Comparison of ENCODE assay signal across 9 cellular contexts in the genomic region with DNA sequence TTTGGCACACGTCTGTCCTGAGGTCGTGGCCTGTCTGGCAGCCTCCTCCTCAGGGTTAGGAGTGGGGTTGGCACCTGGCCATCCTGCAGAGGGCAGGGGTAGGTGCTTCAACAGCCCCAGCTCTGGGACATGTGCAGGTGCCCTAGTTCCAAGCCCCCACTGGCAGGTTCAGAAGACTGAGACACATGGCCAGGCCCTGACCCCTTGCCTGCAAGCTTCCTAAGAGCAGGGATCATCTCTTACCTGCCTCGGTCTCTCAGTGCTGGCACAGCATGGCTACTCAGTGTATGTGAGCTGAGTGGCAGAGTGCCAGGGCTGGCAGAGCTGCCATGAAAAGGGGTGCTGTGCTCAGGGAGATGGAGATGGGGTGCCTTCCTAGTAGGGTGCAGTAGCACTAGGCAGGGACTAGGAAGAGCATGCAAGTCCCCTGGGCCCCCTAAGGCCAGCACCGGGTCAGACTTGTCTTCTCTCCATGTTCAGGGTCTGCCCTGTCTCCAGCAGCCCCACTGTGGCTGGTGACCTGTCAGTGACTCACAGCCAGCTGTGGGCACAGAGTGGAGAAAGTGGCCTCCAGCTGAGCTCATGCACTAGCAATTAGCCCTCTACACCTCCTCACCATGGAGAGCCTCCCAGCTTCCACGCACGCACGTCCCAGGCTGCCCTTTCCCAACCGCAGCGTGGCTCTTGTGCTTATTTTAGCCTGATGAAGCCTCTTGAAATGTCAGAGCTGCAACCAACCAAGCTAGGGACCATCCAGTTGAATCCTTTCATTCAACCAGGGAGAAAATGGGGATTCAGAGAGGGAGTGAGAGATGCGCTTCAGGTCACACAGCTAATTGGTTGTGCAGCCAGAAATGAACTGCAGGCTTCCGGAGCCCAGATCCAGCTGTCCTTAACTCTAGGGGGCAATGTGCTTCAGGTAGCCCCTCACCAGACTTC.
DNase-seq lines count a peak whose midpoint lies in the region; ATAC-seq and TF ChIP-seq lines count a peak whose summit lies in the region.
"Had no signal": no experiment of that assay in that cellular context is flagged by ENCODE, and none has a peak within 500 bp of the region (broad histone marks: within the 10 kb centered on the region; RNA-seq: fewer than 3 reads in every experiment).

No MANE protein-coding gene starts in this region.

- H3K9me3 ChIP-seq in heart right ventricle (peaks cover 0 to 13% (median 0%) of the 10 kb centered on the region in 11 donors), aorta (ENCODE audit: control insufficient read depth, low read length) (no peaks in the 10 kb centered on the region)

- no peaks in the 10 kb centered on the region for H3K36me3 Mint-ChIP-seq in activated T-helper 1 cell treated with anti-CD3 and anti-CD28 coated beads, Interleukin-12 subunit alpha, Interleukin-12 subunit beta, Interleukin-2, Interleukin-4 antibody, amounts not matched to agents 30 ng/mL and 10 ng/mL and 1 ng/mL, durations not matched to agents 14 hours and 24 hours and 36 hours (ENCODE audit: low read depth)

- H3K27me3 ChIP-seq in heart right ventricle = peaks cover 0 to 16% (median 0%) of the 10 kb centered on the region in 7 donors
- no peaks in the 10 kb centered on the region for H3K27me3 ChIP-seq in aorta (ENCODE audit: control insufficient read depth in 1 of 2, insufficient read depth in 2 of 2, low read length in 1 of 2)

- no peaks in the 10 kb centered on the region for H3K9me3 Mint-ChIP-seq in activated T-helper 1 cell treated with anti-CD3 and anti-CD28 coated beads, Interleukin-12 subunit alpha, Interleukin-12 subunit beta, Interleukin-2, Interleukin-4 antibody, amounts not matched to agents 30 ng/mL and 10 ng/mL and 1 ng/mL, durations not matched to agents 14 hours and 24 hours and 36 hours

- intact Hi-C loops in heart right ventricle (cut with DNase I) = loop anchor here in 3 of 10 donors (2.0 to 10.0 kb wide), 3 partner anchors 20 to 64 kb away; no protein-coding TSS in a partner anchor
- intact Hi-C loops in aorta (cut with DNase I) = loop anchor here in 1 of 2 donors (1.0 kb wide), 1 partner anchor 15 kb away; no protein-coding TSS in a partner anchor
- intact Hi-C loops in activated T-helper 1 cell treated with anti-CD3 and anti-CD28 coated beads, Interleukin-12 subunit alpha, Interleukin-12 subunit beta, Interleukin-2, Interleukin-4 antibody, amounts not matched to agents 30 ng/mL and 10 ng/mL and 1 ng/mL, durations not matched to agents 14 hours and 24 hours and 36 hours (cut with micrococcal nuclease) = no loop called here

- no peak for TF ChIP-seq CTCF in heart right ventricle (IDR thresholded peaks at IDR 0.05)

- ATAC-seq in heart right ventricle (peak; percentile 51 to 94 (median 87)), aorta (ENCODE audit: low FRiP score) (no peak), GM21529 (IDR thresholded peaks at IDR 0.05; ENCODE audit: unreplicated experiment) (no peak)

- peaks cover 20% of the 10 kb centered on the region for H3K27me3 Mint-ChIP-seq in activated T-helper 1 cell treated with anti-CD3 and anti-CD28 coated beads, Interleukin-12 subunit alpha, Interleukin-12 subunit beta, Interleukin-2, Interleukin-4 antibody, amounts not matched to agents 30 ng/mL and 10 ng/mL and 1 ng/mL, durations not matched to agents 14 hours and 24 hours and 36 hours (ENCODE audit: insufficient read depth)

- WGBS in heart right ventricle, 2 donors = 47 to 58% methylated on average over 11 of the region's 11 CpGs
- 79 to 80% methylated on average over 11 of the region's 11 CpGs for WGBS in aorta, 2 donors

- H3K4me3 Mint-ChIP-seq in activated T-helper 1 cell treated with anti-CD3 and anti-CD28 coated beads, Interleukin-12 subunit alpha, Interleukin-12 subunit beta, Interleukin-2, Interleukin-4 antibody, amounts not matched to agents 30 ng/mL and 10 ng/mL and 1 ng/mL, durations not matched to agents 14 hours and 24 hours and 36 hours = no peak overlapping the region

- H3K4me1 ChIP-seq in heart right ventricle (peaks cover 0 to 42% (median 19%) of the 10 kb centered on the region in 9 donors), aorta (ENCODE audit: control insufficient read depth in 1 of 2, insufficient read depth in 2 of 2, low read length in 2 of 2) (no peaks in the 10 kb centered on the region)

- peak; percentile 11 for DNase-seq in stimulated activated CD4-positive, alpha-beta T cell treated with anti-CD3 and anti-CD28 coated beads, Interleukin-15, amount 100 ng/mL, for 24 hours
- no peak for DNase-seq in stimulated activated CD4-positive, alpha-beta T cell treated with anti-CD3 and anti-CD28 coated beads, Interleukin-1b, Interleukin-23, amount 100 ng/mL, for 48 hours
- peak; percentile 59 to 80 for DNase-seq in SW 1271 (lab: John Stamatoyannopoulos, UW)
- peak; percentile 51 to 58 for DNase-seq in heart right ventricle
- peak; percentile 56 to 72 for DNase-seq in aorta
- DNase-seq in activated T-helper 1 cell treated with anti-CD3 and anti-CD28 coated beads, Interleukin-12 subunit alpha, Interleukin-12 subunit beta, Interleukin-2, Interleukin-4 antibody, amounts not matched to agents 30 ng/mL and 10 ng/mL and 1 ng/mL, durations not matched to agents 14 hours and 24 hours and 36 hours (ENCODE audit: low spot score) = no peak
- no peak for DNase-seq in D341Med (ENCODE audit: low spot score)
- DNase-seq: NCI-H748 treated with DMSO at 0.1 percent for 48 hours had no signal

- H3K27ac ChIP-seq in heart right ventricle (peak overlapping the region in 9 of 10 donors; percentile 59 to 92 (median 82)), aorta (ENCODE audit: low read depth in 1 of 2, low read length in 2 of 2) (no peak overlapping the region)

- H3K4me3 ChIP-seq in heart right ventricle (peak overlapping the region in 1 of 10 donors; percentile 3), aorta (ENCODE audit: low read length in 2 of 2) (no peak overlapping the region)

- H3K36me3 ChIP-seq in heart right ventricle (no peaks in the 10 kb centered on the region), aorta (ENCODE audit: control insufficient read depth in 1 of 2, insufficient read depth in 2 of 2, low read length in 1 of 2) (no peaks in the 10 kb centered on the region)

- H3K4me1 Mint-ChIP-seq in activated T-helper 1 cell treated with anti-CD3 and anti-CD28 coated beads, Interleukin-12 subunit alpha, Interleukin-12 subunit beta, Interleukin-2, Interleukin-4 antibody, amounts not matched to agents 30 ng/mL and 10 ng/mL and 1 ng/mL, durations not matched to agents 14 hours and 24 hours and 36 hours (ENCODE audit: low read depth) = no peaks in the 10 kb centered on the region

- H3K27ac Mint-ChIP-seq in activated T-helper 1 cell treated with anti-CD3 and anti-CD28 coated beads, Interleukin-12 subunit alpha, Interleukin-12 subunit beta, Interleukin-2, Interleukin-4 antibody, amounts not matched to agents 30 ng/mL and 10 ng/mL and 1 ng/mL, durations not matched to agents 14 hours and 24 hours and 36 hours = no peak overlapping the region

Comparison
In these comparisons a context has a peak if more than half of its experiments do, and no peak if none do; other contexts are left out.
1. DNase-seq: peak in stimulated activated CD4-positive, alpha-beta T cell treated with anti-CD3 and anti-CD28 coated beads, Interleukin-15, amount 100 ng/mL, for 24 hours (single experiment), SW 1271 (2 of 2), heart right ventricle (2 of 2) and aorta (2 of 2); none in stimulated activated CD4-positive, alpha-beta T cell treated with anti-CD3 and anti-CD28 coated beads, Interleukin-1b, Interleukin-23, amount 100 ng/mL, for 48 hours (single experiment), activated T-helper 1 cell treated with anti-CD3 and anti-CD28 coated beads, Interleukin-12 subunit alpha, Interleukin-12 subunit beta, Interleukin-2, Interleukin-4 antibody, amounts not matched to agents 30 ng/mL and 10 ng/mL and 1 ng/mL, durations not matched to agents 14 hours and 24 hours and 36 hours (single experiment) and D341Med (single experiment).
2. ATAC-seq: peak in heart right ventricle (8 of 8); none in aorta (single experiment) and GM21529 (single experiment).
3. H3K27ac ChIP-seq: peak in heart right ventricle (9 of 10); none in aorta (0 of 2).